Comparison of ENCODE assay signal across 24 cellular contexts in genomic region chr11:36227044-36227443, GRCh38.
"Had no signal": no experiment of that assay in that cellular context is flagged by ENCODE, and none has a peak within 500 bp of the region (broad histone marks: within the 10 kb centered on the region; RNA-seq: fewer than 3 reads in every experiment).

No MANE protein-coding gene starts in this region.

- ATAC-seq: effector memory CD8-positive, alpha-beta T cell; esophagus mucosa; foreskin keratinocyte; gastrocnemius medialis; gastroesophageal sphincter; heart left ventricle; heart right ventricle had no signal

- H3K9me3 ChIP-seq: colonic mucosa, esophagus muscularis mucosa, esophagus squamous epithelium, gastrocnemius medialis, gastroesophageal sphincter, heart left ventricle, heart right ventricle had no signal

- DNase-seq: colonic mucosa; cortex of kidney; dermis blood vessel endothelial cell; dorsolateral prefrontal cortex; effector CD4-positive, alpha-beta T cell; effector CD8-positive, alpha-beta T cell; effector memory CD4-positive, alpha-beta T cell; effector memory CD8-positive, alpha-beta T cell; endodermal cell; erythroblast; esophagus squamous epithelium; foreskin fibroblast; foreskin keratinocyte; foreskin melanocyte; gastrocnemius medialis; glutamatergic neuron; head of caudate nucleus; heart left ventricle; heart right ventricle had no signal

- H3K4me1 ChIP-seq: colonic mucosa, gastrocnemius medialis had no signal

- H3K27ac ChIP-seq: colonic mucosa, coronary artery, dorsolateral prefrontal cortex, epithelial cell of prostate, esophagus muscularis mucosa, esophagus squamous epithelium, foreskin keratinocyte, gastrocnemius medialis, gastroesophageal sphincter, heart left ventricle, heart right ventricle had no signal

- H3K4me3 ChIP-seq: colonic mucosa, coronary artery, dorsolateral prefrontal cortex, esophagus muscularis mucosa, esophagus squamous epithelium, gastrocnemius medialis, gastroesophageal sphincter, heart left ventricle, heart right ventricle had no signal

- H3K36me3 ChIP-seq: colonic mucosa, esophagus muscularis mucosa, gastrocnemius medialis, gastroesophageal sphincter, heart left ventricle had no signal

- H3K27me3 ChIP-seq: colonic mucosa, dorsolateral prefrontal cortex, esophagus muscularis mucosa, esophagus squamous epithelium, foreskin keratinocyte, gastrocnemius medialis, gastroesophageal sphincter, heart left ventricle, heart right ventricle had no signal
